In genomic region chr16:74367636-74368001, GRCh38 we compare ENCODE assay signal across 8 cellular contexts. TPM values are rescaled to one million over a fixed set of nuclear protein-coding genes. Genes with fewer than 3 reads are reported as not detected.
DNase-seq lines count a peak whose midpoint lies in the region; ATAC-seq and TF ChIP-seq lines count a peak whose summit lies in the region.
"Not testable (repeated sequence)": the region's sequence is repeated elsewhere in the genome, so short reads cannot be mapped to it uniquely, and the experiment has no call there.

No MANE protein-coding gene starts in this region.

- peak overlapping the region; percentile 57 for H3K27ac Mint-ChIP-seq in Calu3 (ENCODE audit: unreplicated experiment)
- H3K27ac Mint-ChIP-seq in stimulated activated memory B cell treated with anti-CD40 and anti-IgM and Interleukin-4, amounts not matched to agents 10 μg/mL and 1 μg/mL and 100 μg/mL, for 72 hours: peak overlapping the region; percentile 90

- H3K36me3 Mint-ChIP-seq in Calu3 (ENCODE audit: insufficient read depth, unreplicated experiment): peaks cover 18% of the 10 kb centered on the region
- H3K36me3 Mint-ChIP-seq in stimulated activated memory B cell treated with anti-CD40 and anti-IgM and Interleukin-4, amounts not matched to agents 10 μg/mL and 1 μg/mL and 100 μg/mL, for 72 hours: not testable (repeated sequence)

- TF ChIP-seq CTCF in Calu3 (IDR thresholded peaks at IDR 0.05; ENCODE audit: unreplicated experiment); adrenal gland (IDR thresholded peaks at IDR 0.05); gastroesophageal sphincter (IDR thresholded peaks at IDR 0.05): not testable (repeated sequence)

- H3K4me1 Mint-ChIP-seq in Calu3 (ENCODE audit: low read depth, unreplicated experiment): not testable (repeated sequence)
- H3K4me1 Mint-ChIP-seq in stimulated activated memory B cell treated with anti-CD40 and anti-IgM and Interleukin-4, amounts not matched to agents 10 μg/mL and 1 μg/mL and 100 μg/mL, for 72 hours: peaks cover 13% of the 10 kb centered on the region

- TF ChIP-seq EP300 in gastroesophageal sphincter (IDR thresholded peaks at IDR 0.05): not testable (repeated sequence)

- intact Hi-C loops in Calu3 (cut with micrococcal nuclease; ENCODE audit: unreplicated experiment); adrenal gland (cut with DNase I): not testable (repeated sequence)

- peak; percentile 47 for ATAC-seq in GM21381 (IDR thresholded peaks at IDR 0.05; ENCODE audit: unreplicated experiment)
- peak; percentile 54 for ATAC-seq in HG03432 (IDR thresholded peaks at IDR 0.05; ENCODE audit: unreplicated experiment)
- not testable (repeated sequence) for ATAC-seq in gastroesophageal sphincter
- ATAC-seq in stimulated activated memory B cell treated with anti-CD40 and anti-IgM and Interleukin-4, amounts not matched to agents 10 μg/mL and 1 μg/mL and 100 μg/mL, for 72 hours: peak; percentile 70

- 0 to 2% (median 1%) methylated on average over 11 to 29 of the region's 30 CpGs for WGBS in adrenal gland, 4 donors
- WGBS in gastroesophageal sphincter (ENCODE audit: low coverage in 1 of 2), 2 donors: 0% methylated on average over 3 to 8 of the region's 30 CpGs

- H3K36me3 ChIP-seq in SJCRH30; adrenal gland (replicated peaks in 1 of 2): not testable (repeated sequence)
- H3K36me3 ChIP-seq in gastroesophageal sphincter (peaks cover 0 to 15% of the 10 kb centered on the region in 2 donors), muscle layer of duodenum (ENCODE audit: control insufficient read depth in 1 of 2, insufficient read depth in 2 of 2, low read length in 2 of 2) (peaks cover 4 to 17% of the 10 kb centered on the region in 2 donors)

- not testable (repeated sequence) for H3K27ac ChIP-seq in SJCRH30; muscle layer of duodenum (ENCODE audit: low read length)
- H3K27ac ChIP-seq in adrenal gland (peak overlapping the region; percentile 71 to 95 (median 85)), gastroesophageal sphincter (peak overlapping the region; percentile 36 to 89 (median 86))

- H3K27me3 ChIP-seq in SJCRH30; adrenal gland; gastroesophageal sphincter; muscle layer of duodenum (ENCODE audit: low read depth, low read length): not testable (repeated sequence)

- peak; percentile 42 for DNase-seq in Calu3
- DNase-seq in SJCRH30: peak in 1 of 2 experiments; percentile 42
- DNase-seq in adrenal gland: peak; percentile 60 to 77 (median 65)

- not testable (repeated sequence) for TF ChIP-seq POLR2A in adrenal gland (IDR thresholded peaks at IDR 0.05); gastroesophageal sphincter (IDR thresholded peaks at IDR 0.05)

- peak overlapping the region; percentile 81 for H3K4me3 ChIP-seq in SJCRH30
- H3K4me3 ChIP-seq in adrenal gland: peak overlapping the region; percentile 52 to 92 (median 76)
- H3K4me3 ChIP-seq in gastroesophageal sphincter: peak overlapping the region; percentile 61 to 74
- H3K4me3 ChIP-seq in muscle layer of duodenum (ENCODE audit: low read depth in 1 of 2, low read length in 2 of 2): peak overlapping the region; percentile 69 to 95

- peak overlapping the region; percentile 92 for H3K4me3 Mint-ChIP-seq in Calu3 (ENCODE audit: low read depth, unreplicated experiment)
- H3K4me3 Mint-ChIP-seq in stimulated activated memory B cell treated with anti-CD40 and anti-IgM and Interleukin-4, amounts not matched to agents 10 μg/mL and 1 μg/mL and 100 μg/mL, for 72 hours: peak overlapping the region; percentile 96

- not testable (repeated sequence) for H3K4me1 ChIP-seq in SJCRH30
- peaks cover 0 to 16% of the 10 kb centered on the region in 2 donors for H3K4me1 ChIP-seq in adrenal gland (replicated peaks in 1 of 2)
- H3K4me1 ChIP-seq in gastroesophageal sphincter: peaks cover 0 to 44% (median 14%) of the 10 kb centered on the region in 3 donors
- H3K4me1 ChIP-seq in muscle layer of duodenum (ENCODE audit: control insufficient read depth in 1 of 2, insufficient read depth in 2 of 2, low read length in 2 of 2): peaks cover 0 to 17% of the 10 kb centered on the region in 2 donors

- not testable (repeated sequence) for H3K27me3 Mint-ChIP-seq in Calu3 (ENCODE audit: unreplicated experiment); stimulated activated memory B cell treated with anti-CD40 and anti-IgM and Interleukin-4, amounts not matched to agents 10 μg/mL and 1 μg/mL and 100 μg/mL, for 72 hours

- not testable (repeated sequence) for H3K9me3 ChIP-seq in SJCRH30 (replicated peaks); adrenal gland (replicated peaks in 1 of 3); gastroesophageal sphincter; muscle layer of duodenum (ENCODE audit: control insufficient read depth in 1 of 2, low read length in 2 of 2)

- TSS peak; percentile 47 for BruUV-seq in Calu3 (replicated peaks; lab: Mats Ljungman, UMichigan)

- H3K9me3 Mint-ChIP-seq in Calu3 (ENCODE audit: low read depth, unreplicated experiment); stimulated activated memory B cell treated with anti-CD40 and anti-IgM and Interleukin-4, amounts not matched to agents 10 μg/mL and 1 μg/mL and 100 μg/mL, for 72 hours: not testable (repeated sequence)

- CTCF ChIA-PET in Calu3 (lab: Charles Lee): not testable (repeated sequence)

RNA-seq across cellular contexts. Expression of gene NPIPB15, which starts 8.5 kb away (rescaled TPM):
- 14.4 and 16.3 TPM in 2 replicates for total RNA-seq in Calu3 (2022)
- total RNA-seq in SJCRH30 (2014; rRNA removed; shearing (Covaris generic)): 0.96 and 1.5 TPM in 2 replicates
- 1 to 10 TPM in 5 of 8 donors, not detected in 3; 1.4 to 3.3 (median 1.8) TPM for total RNA-seq in adrenal gland
- 10 to 100 TPM in 2 of 3 donors, under 1 TPM in 1; 0.20 to 85.2 (median 78.5) TPM for polyA plus RNA-seq in adrenal gland
- total RNA-seq in gastroesophageal sphincter: 1 to 10 TPM in 2 of 4 donors, under 1 TPM in 1, not detected in 1; 0.93 to 2.3 (median 1.7) TPM

RNA-seq across cellular contexts. Expression of gene CLEC18B, which starts 53.7 kb away (rescaled TPM):
- total RNA-seq in Calu3 (2022): 1.3 and 3.6 TPM in 2 replicates
- total RNA-seq in SJCRH30 (2014; rRNA removed; shearing (Covaris generic)): not detected in 2 replicates
- 10 to 100 TPM in 1 of 8 donors, 1 to 10 TPM in 5, not detected in 2; 1.3 to 10.9 (median 4.1) TPM for total RNA-seq in adrenal gland
- 1 to 10 TPM in 2 of 3 donors, under 1 TPM in 1; 0.57 to 6.0 (median 3.4) TPM for polyA plus RNA-seq in adrenal gland
- under 1 TPM in 1 of 4 donors, not detected in 3; 0.20 TPM for total RNA-seq in gastroesophageal sphincter
